In the genomic region with DNA sequence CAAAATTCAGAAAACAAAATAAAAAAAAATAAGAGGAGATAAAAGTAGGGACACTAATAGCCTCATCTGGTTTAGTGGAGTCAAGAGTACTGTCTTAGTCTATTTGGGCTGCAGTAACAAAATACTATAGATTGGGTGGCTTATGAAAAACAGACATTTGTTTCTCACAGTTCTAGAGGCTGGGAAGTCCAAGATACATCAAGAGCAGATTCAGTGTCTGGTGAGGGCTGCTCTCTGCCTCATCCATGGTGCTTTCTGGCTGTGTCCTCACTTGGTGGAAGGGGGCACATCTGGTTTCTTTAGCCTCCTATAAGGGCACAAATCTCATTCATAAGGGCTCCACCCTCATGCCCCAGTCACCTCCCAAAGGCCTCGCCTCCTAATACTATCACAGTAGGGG, we compare ENCODE assay signal across 39 cellular contexts. TPM values are rescaled to one million over a fixed set of nuclear protein-coding genes. Genes with fewer than 3 reads are reported as not detected.
"Had no signal": no experiment of that assay in that cellular context is flagged by ENCODE, and none has a peak within 500 bp of the region (broad histone marks: within the 10 kb centered on the region; RNA-seq: fewer than 3 reads in every experiment).

No MANE protein-coding gene starts in this region.

- H3K36me3 ChIP-seq: MG63 had no signal

- H3K4me3 ChIP-seq: MG63 had no signal

- H3K27me3 ChIP-seq: MG63 had no signal

- DNase-seq: Karpas-422, Kasumi-1, MG63, MM.1S, MV-4-11, NCI-H1048, NCI-H1092, NCI-H1092 treated with DMSO at 0.1 percent for 48 hours, NCI-H1105, NCI-H1105 treated with DMSO at 0.1 percent for 48 hours, NCI-H1417, NCI-H1417 treated with DMSO at 0.1 percent for 48 hours, NCI-H1436, NCI-H1436 treated with DMSO at 0.1 percent for 48 hours, NCI-H146, NCI-H1694, NCI-H1694 treated with DMSO at 0.1 percent for 48 hours, NCI-H187, NCI-H187 treated with DMSO at 0.1 percent for 48 hours, NCI-H1930, NCI-H2029, NCI-H2029 treated with DMSO at 0.1 percent for 48 hours, NCI-H2081, NCI-H2081 treated with DMSO at 0.1 percent for 48 hours, NCI-H2107, NCI-H2171, NCI-H2171 treated with DMSO at 0.1 percent for 48 hours, NCI-H2227 treated with DMSO at 0.1 percent for 48 hours, NCI-H226, NCI-H345, NCI-H446, NCI-H446 treated with DMSO at 0.1 percent for 48 hours, NCI-H510A, NCI-H510A treated with DMSO at 0.1 percent for 48 hours, NCI-H524 had no signal

- H3K9me3 ChIP-seq: MG63 had no signal

RNA-seq across cellular contexts. Expression of gene NRSN1, which starts 26.0 kb away (rescaled TPM):
- total RNA-seq: LHCN-M2, M059J, MCF 10A, NCI-H460 had no signal
